ENCODE assay signal across 11 cellular contexts in genomic region chr2:20381457-20381856, GRCh38. TPM values are rescaled to one million over a fixed set of nuclear protein-coding genes. Genes with fewer than 3 reads are reported as not detected.
DNase-seq lines count a peak whose midpoint lies in the region; ATAC-seq and TF ChIP-seq lines count a peak whose summit lies in the region.
"Had no signal": no experiment of that assay in that cellular context is flagged by ENCODE, and none has a peak within 500 bp of the region (broad histone marks: within the 10 kb centered on the region; RNA-seq: fewer than 3 reads in every experiment).

No MANE protein-coding gene starts in this region.

- peaks cover 0 to 19% (median 0%) of the 10 kb centered on the region in 5 donors for H3K27me3 Mint-ChIP-seq in naive thymus-derived CD4-positive, alpha-beta T cell
- no peaks in the 10 kb centered on the region; the same call in 1 of the 2 replicates for H3K27me3 Mint-ChIP-seq in H9 (ENCODE audit: low read depth)

- H3K79me1 ChIP-seq in H9 (ENCODE audit: insufficient read depth, low read depth, low read length, poor library complexity, severe bottlenecking), result no peaks in the 10 kb centered on the region

- H3K9me3 ChIP-seq in right cardiac atrium (ENCODE audit: control insufficient read depth, low read length) (no peaks in the 10 kb centered on the region), H9 (ENCODE audit: control insufficient read depth, low read depth, low read length) (no peaks in the 10 kb centered on the region)
- H3K9me3 ChIP-seq in naive thymus-derived CD4-positive, alpha-beta T cell (ENCODE audit: control insufficient read depth in 2 of 3, low read length in 3 of 3), result no peaks in the 10 kb centered on the region
- H3K9me3 ChIP-seq: A549 had no signal

- no peak overlapping the region for H2AFZ ChIP-seq in H9 (ENCODE audit: low read length)

- no peak overlapping the region for H3K56ac ChIP-seq in H9 (ENCODE audit: insufficient read length, low read depth, low read length)

- no peak overlapping the region for H4K8ac ChIP-seq in H9 (replicated peaks; ENCODE audit: insufficient read length, low read depth, low read length)

- no peaks in the 10 kb centered on the region for H3K9me3 Mint-ChIP-seq in naive thymus-derived CD4-positive, alpha-beta T cell
- H3K9me3 Mint-ChIP-seq in H9, result no peaks in the 10 kb centered on the region

- H3K4me3 Mint-ChIP-seq in naive thymus-derived CD4-positive, alpha-beta T cell, result no peak overlapping the region
- no peak overlapping the region for H3K4me3 Mint-ChIP-seq in H9

- peaks cover 0 to 16% (median 0%) of the 10 kb centered on the region in 7 donors for H3K4me1 Mint-ChIP-seq in naive thymus-derived CD4-positive, alpha-beta T cell
- peaks cover 18 to 22% of the 10 kb centered on the region in 2 experiments for H3K4me1 Mint-ChIP-seq in H9

- CTCF ChIA-PET in naive thymus-derived CD4-positive, alpha-beta T cell (lab: Charles Lee), result no interaction called here

- no peak overlapping the region for H2BK120ac ChIP-seq in H9 (ENCODE audit: low read depth, low read length, poor library complexity, severe bottlenecking)

- no peaks in the 10 kb centered on the region for H3K79me2 ChIP-seq in H9 (ENCODE audit: insufficient read depth, low read length)

- ATAC-seq in right cardiac atrium (peak; percentile 40 to 54), GM21737 (IDR thresholded peaks at IDR 0.05; ENCODE audit: unreplicated experiment) (no peak)
- ATAC-seq in naive thymus-derived CD4-positive, alpha-beta T cell, result no peak
- ATAC-seq: A549 had no signal

- H4K20me1 ChIP-seq in H9 (ENCODE audit: control insufficient read depth, insufficient read depth, insufficient read length), result no peaks in the 10 kb centered on the region

- no peak overlapping the region for H2BK12ac ChIP-seq in H9 (ENCODE audit: insufficient read length, low read depth, low read length)

- POLR2A ChIA-PET in naive thymus-derived CD4-positive, alpha-beta T cell (lab: Charles Lee), result no interaction called here

- no peak overlapping the region for H3K9ac ChIP-seq in H9 (ENCODE audit: extremely low read depth, insufficient read length, low read length)

- WGBS in right cardiac atrium, result 48% methylated on average over 2 of the region's 2 CpGs
- no CpG with 5 or more reads among the region's 2 CpGs for WGBS in H9 (ENCODE audit: extremely low coverage, insufficient read length, low lambda C conversion rate)

- H2BK20ac ChIP-seq in H9 (ENCODE audit: low read depth, low read length, poor library complexity, severe bottlenecking), result no peak overlapping the region

- H3K27ac ChIP-seq in right cardiac atrium (ENCODE audit: low read length) (no peak overlapping the region), temporal lobe (ENCODE audit: low read depth, low read length) (peak overlapping the region; percentile 65), H9 (ENCODE audit: insufficient read length, low read depth, low read length) (no peak overlapping the region)
- no peak overlapping the region for H3K27ac ChIP-seq in naive thymus-derived CD4-positive, alpha-beta T cell (ENCODE audit: low read depth, low read length)
- H3K27ac ChIP-seq: A549 had no signal

- H3T11ph ChIP-seq in H9 (ENCODE audit: low read length), result no peak overlapping the region

- no peak overlapping the region for H3K14ac ChIP-seq in H9 (ENCODE audit: insufficient read depth, low read length)

- intact Hi-C loops in right cardiac atrium (cut with DNase I), result loop anchor here in 1 of 4 donors (5.0 kb wide), 1 partner anchor 261 kb away; no protein-coding TSS in a partner anchor
- intact Hi-C loops in naive thymus-derived CD4-positive, alpha-beta T cell (cut with micrococcal nuclease), result no loop called here

- H3K23me2 ChIP-seq in H9 (ENCODE audit: insufficient read length, low read depth, low read length, poor library complexity, severe bottlenecking), result no peaks in the 10 kb centered on the region

- H3K27me3 ChIP-seq in right cardiac atrium (ENCODE audit: control insufficient read depth, insufficient read depth) (no peaks in the 10 kb centered on the region), H9 (ENCODE audit: insufficient read depth, low read length) (no peaks in the 10 kb centered on the region)
- no peaks in the 10 kb centered on the region for H3K27me3 ChIP-seq in naive thymus-derived CD4-positive, alpha-beta T cell (ENCODE audit: control insufficient read depth in 2 of 2, insufficient read depth in 2 of 2, low read length in 2 of 2)

- no peak overlapping the region for H2BK15ac ChIP-seq in H9 (ENCODE audit: low read depth, low read length)

- H2BK5ac ChIP-seq in H9 (ENCODE audit: insufficient read length, low read length), result no peak overlapping the region

- H4K5ac ChIP-seq in H9 (ENCODE audit: insufficient read length, low read depth, low read length), result no peak overlapping the region

- H3K27ac Mint-ChIP-seq in naive thymus-derived CD4-positive, alpha-beta T cell, result no peak overlapping the region
- no peak overlapping the region for H3K27ac Mint-ChIP-seq in H9

- peak; percentile 6 to 48 for DNase-seq in NCI-H524 (lab: John Stamatoyannopoulos, UW)
- DNase-seq in NCI-H524 treated with DMSO at 0.1 percent for 48 hours (lab: John Stamatoyannopoulos, UW), result no peak
- peak; percentile 34 for DNase-seq in amniotic epithelial cell (ENCODE audit: low read depth)
- DNase-seq in right cardiac atrium, result peak in 1 of 3 donors; percentile 20
- DNase-seq in naive thymus-derived CD4-positive, alpha-beta T cell, result no peak
- no peak for DNase-seq in H9
- DNase-seq: activated CD4-positive, alpha-beta T cell treated with anti-CD3 and anti-CD28 coated beads, Interleukin-2, amount 50 U/mL, for 48 hours; KBM-7 had no signal

- no peak overlapping the region for H3K4ac ChIP-seq in H9 (ENCODE audit: low read depth, low read length)

- H4K91ac ChIP-seq in H9 (ENCODE audit: insufficient read length, low read depth, low read length), result no peak overlapping the region

- TF ChIP-seq CTCF in H9 (conservative IDR thresholded peaks at IDR 0.05), result no peak

- H2AK5ac ChIP-seq in H9 (ENCODE audit: insufficient read length, low read length), result no peak overlapping the region

- no peak overlapping the region for H3K4me3 ChIP-seq in right cardiac atrium (ENCODE audit: low read length)
- H3K4me3 ChIP-seq in naive thymus-derived CD4-positive, alpha-beta T cell (ENCODE audit: low read length), result no peak overlapping the region
- H3K4me3 ChIP-seq: A549 had no signal

- peaks cover 4% of the 10 kb centered on the region for H3K4me1 ChIP-seq in right cardiac atrium (ENCODE audit: control insufficient read depth, insufficient read depth, low read length)
- no peaks in the 10 kb centered on the region for H3K4me1 ChIP-seq in naive thymus-derived CD4-positive, alpha-beta T cell (ENCODE audit: control insufficient read depth in 2 of 2, insufficient read depth in 2 of 2, low read length in 2 of 2)
- H3K4me1 ChIP-seq in H9 (ENCODE audit: insufficient read depth, low read length), result no peaks in the 10 kb centered on the region

- H3K36me3 Mint-ChIP-seq in naive thymus-derived CD4-positive, alpha-beta T cell, result no peaks in the 10 kb centered on the region
- no peaks in the 10 kb centered on the region for H3K36me3 Mint-ChIP-seq in H9 (ENCODE audit: insufficient read depth in 1 of 3, low read depth in 3 of 3)

- no peak overlapping the region for H3K18ac ChIP-seq in H9 (ENCODE audit: insufficient read length, low read depth, low read length)

- H3K36me3 ChIP-seq in naive thymus-derived CD4-positive, alpha-beta T cell (ENCODE audit: control insufficient read depth in 2 of 3, insufficient read depth in 3 of 3, low read length in 3 of 3), result no peaks in the 10 kb centered on the region

- no peak overlapping the region for H3K4me2 ChIP-seq in H9 (ENCODE audit: insufficient read depth, insufficient read length, low read length)
- H3K4me2 ChIP-seq: A549 had no signal

- H3K23ac ChIP-seq in H9 (ENCODE audit: insufficient read length, low read depth, low read length), result no peak overlapping the region

RNA-seq across cellular contexts. Expression of gene PUM2, which starts 30.8 kb away (rescaled TPM):
- total RNA-seq in right cardiac atrium (10 to 100 TPM; 77.2 to 84.5 (median 81.3) TPM), temporal lobe (143 TPM), H9 (2021) (92.3 and 96.6 TPM in 2 replicates)
- polyA plus RNA-seq in right cardiac atrium, result 27.5 TPM
- total RNA-seq in naive thymus-derived CD4-positive, alpha-beta T cell, result 100 to 1,000 TPM; 105 to 178 (median 137) TPM
- 10 to 100 TPM; 19.2 to 20.1 TPM for polyA plus RNA-seq in naive thymus-derived CD4-positive, alpha-beta T cell

Comparison
In these comparisons a context has a peak if more than half of its experiments do, and no peak if none do; other contexts are left out.
1. DNase-seq: peak in NCI-H524 (2 of 2) and amniotic epithelial cell (single experiment); none in NCI-H524 treated with DMSO at 0.1 percent for 48 hours (single experiment), naive thymus-derived CD4-positive, alpha-beta T cell (0 of 9) and H9 (single experiment).
2. ATAC-seq: peak in right cardiac atrium (2 of 2); none in naive thymus-derived CD4-positive, alpha-beta T cell (single experiment) and GM21737 (single experiment).